In genomic region chr3:60622349-60622748, GRCh38 we compare ENCODE assay signal across 19 cellular contexts.
"Had no signal": no experiment of that assay in that cellular context is flagged by ENCODE, and none has a peak within 500 bp of the region (broad histone marks: within the 10 kb centered on the region; RNA-seq: fewer than 3 reads in every experiment).

No MANE protein-coding gene starts in this region.

- H3K27ac ChIP-seq: dorsolateral prefrontal cortex, neutrophil, prostate gland, right atrium auricular region, spleen, suprapubic skin, transverse colon, vagina had no signal

- H3K27me3 ChIP-seq: dorsolateral prefrontal cortex, neutrophil, right atrium auricular region, spleen, suprapubic skin, transverse colon, vagina had no signal

- DNase-seq: dorsolateral prefrontal cortex; effector CD4-positive, alpha-beta T cell; foreskin melanocyte; hypothalamus; immature natural killer cell; islet precursor cell; kidney glomerular epithelial cell; left colon; left ventricle myocardium superior; naive B cell; spleen; stimulated activated CD4-positive, alpha-beta T cell treated with anti-CD3 and anti-CD28 coated beads, Interleukin-4, amount 100 ng/mL, for 4 hours; transverse colon had no signal

- H3K4me1 ChIP-seq: prostate gland, right atrium auricular region, spleen, suprapubic skin, transverse colon, vagina had no signal

- H3K4me3 ChIP-seq: dorsolateral prefrontal cortex, lung, prostate gland, right atrium auricular region, spleen, suprapubic skin, transverse colon, vagina had no signal

- H3K36me3 ChIP-seq: neutrophil, prostate gland, right atrium auricular region, spleen, suprapubic skin, transverse colon, vagina had no signal

- H3K9me3 ChIP-seq: neutrophil, prostate gland, suprapubic skin, transverse colon, vagina had no signal
